ENCODE assay signal across 8 cellular contexts in genomic region chr4:78749972-78750727, GRCh38. TPM values are rescaled to one million over a fixed set of nuclear protein-coding genes. Genes with fewer than 3 reads are reported as not detected.
DNase-seq lines count a peak whose midpoint lies in the region; ATAC-seq lines count a peak whose summit lies in the region.

No MANE protein-coding gene starts in this region.

- H3K9me3 Mint-ChIP-seq in T-helper 2 cell treated with Interferon-gamma antibody and Interleukin-4, amounts not matched to agents 5 μg/mL and 100 μg/mL, for 36 hours: no peaks in the 10 kb centered on the region

- H3K27ac Mint-ChIP-seq in T-helper 2 cell treated with Interferon-gamma antibody and Interleukin-4, amounts not matched to agents 5 μg/mL and 100 μg/mL, for 36 hours: no peak overlapping the region

- no peaks in the 10 kb centered on the region for H3K4me1 Mint-ChIP-seq in T-helper 2 cell treated with Interferon-gamma antibody and Interleukin-4, amounts not matched to agents 5 μg/mL and 100 μg/mL, for 36 hours (ENCODE audit: low read depth)

- H3K4me3 Mint-ChIP-seq in T-helper 2 cell treated with Interferon-gamma antibody and Interleukin-4, amounts not matched to agents 5 μg/mL and 100 μg/mL, for 36 hours: no peak overlapping the region

- H3K27me3 Mint-ChIP-seq in T-helper 2 cell treated with Interferon-gamma antibody and Interleukin-4, amounts not matched to agents 5 μg/mL and 100 μg/mL, for 36 hours (ENCODE audit: low read depth): peaks cover 11% of the 10 kb centered on the region

- ATAC-seq in GM19025 (IDR thresholded peaks at IDR 0.05; ENCODE audit: low read depth, unreplicated experiment) (peak; percentile 89), HG02973 (IDR thresholded peaks at IDR 0.05; ENCODE audit: unreplicated experiment) (peak; percentile 89)

- no peaks in the 10 kb centered on the region for H3K36me3 Mint-ChIP-seq in T-helper 2 cell treated with Interferon-gamma antibody and Interleukin-4, amounts not matched to agents 5 μg/mL and 100 μg/mL, for 36 hours (ENCODE audit: low read depth)

- DNase-seq in SIG-M5 (lab: John Stamatoyannopoulos, UW): peak; percentile 58
- peak; percentile 3 for DNase-seq in putamen (ENCODE audit: low spot score)
- DNase-seq in H4 (ENCODE audit: low spot score): no peak
- DNase-seq in central memory CD4-positive, alpha-beta T cell: no peak
- no peak for DNase-seq in T-helper 2 cell treated with Interferon-gamma antibody and Interleukin-4, amounts not matched to agents 5 μg/mL and 100 μg/mL, for 36 hours (ENCODE audit: low spot score)
- DNase-seq in C1 segment of cervical spinal cord (lab: John Stamatoyannopoulos, UW): no peak

RNA-seq across cellular contexts. Expression of gene BMP2K, which starts 26.0 kb away (rescaled TPM):
- total RNA-seq in H4 (2014; rRNA removed; shearing (Covaris generic)): 8.9 and 23.7 TPM in 2 replicates

Comparison
In these comparisons a context has a peak if more than half of its experiments do, and no peak if none do; other contexts are left out.
1. DNase-seq: peak in SIG-M5 (single experiment) and putamen (single experiment); none in H4 (single experiment), central memory CD4-positive, alpha-beta T cell (single experiment), T-helper 2 cell treated with Interferon-gamma antibody and Interleukin-4, amounts not matched to agents 5 μg/mL and 100 μg/mL, for 36 hours (single experiment) and C1 segment of cervical spinal cord (0 of 14).